In genomic region chr20:57662313-57663240, GRCh38 we compare ENCODE assay signal across 15 cellular contexts. TPM values are rescaled to one million over a fixed set of nuclear protein-coding genes. Genes with fewer than 3 reads are reported as not detected.
DNase-seq lines count a peak whose midpoint lies in the region; ATAC-seq and TF ChIP-seq lines count a peak whose summit lies in the region.
"Had no signal": no experiment of that assay in that cellular context is flagged by ENCODE, and none has a peak within 500 bp of the region (broad histone marks: within the 10 kb centered on the region; RNA-seq: fewer than 3 reads in every experiment).

No MANE protein-coding gene starts in this region.

- WGBS in prostate gland = 78% methylated on average over 22 of the region's 28 CpGs

- peaks cover 32% of the 10 kb centered on the region for H3K4me1 Mint-ChIP-seq in GM23338

- H3K9me3 Mint-ChIP-seq in GM23338 = no peaks in the 10 kb centered on the region; the same call in 2 of the 3 replicates

- H3K36me3 Mint-ChIP-seq in GM23338 (ENCODE audit: low read depth) = peaks cover 16% of the 10 kb centered on the region
- H3K36me3 Mint-ChIP-seq: activated CD8-positive, alpha-beta memory T cell treated with anti-CD3 and anti-CD28 coated beads, Interleukin-2, amount 10 ng/mL, durations not matched to agents 7 days and 5 days had no signal

- DNase-seq in GM23338 (ENCODE audit: low spot score) = no peak
- peak; percentile 63 for DNase-seq in cardiac septum (ENCODE audit: low spot score)
- DNase-seq in prostate gland (ENCODE audit: low spot score) = no peak
- no peak for DNase-seq in DMS153 (lab: John Stamatoyannopoulos, UW)
- no peak for DNase-seq in NCI-H345 (lab: John Stamatoyannopoulos, UW)
- no peak for DNase-seq in retina
- DNase-seq: activated CD8-positive, alpha-beta memory T cell treated with anti-CD3 and anti-CD28 coated beads, Interleukin-2, amount 10 ng/mL, durations not matched to agents 7 days and 5 days; NCI-H1105; NCI-H524 treated with DMSO at 0.1 percent for 48 hours; stimulated activated CD4-positive, alpha-beta T cell treated with anti-CD3 and anti-CD28 coated beads, Interleukin-4, amount 100 ng/mL, for 24 hours; stimulated activated naive CD4-positive, alpha-beta T cell; T-helper 9 cell had no signal

- H3K27me3 Mint-ChIP-seq in GM23338 (ENCODE audit: insufficient read depth, low read depth, poor library complexity) = peaks cover 18% of the 10 kb centered on the region

- peaks cover 0 to 18% (median 0%) of the 10 kb centered on the region in 11 experiments; a peak in 7 of 22 replicates for H3K36me3 ChIP-seq in BLaER1 treated with 17β-estradiol and CSF1 and Interleukin-3, amounts not matched to agents 10 nM and 100 nM
- no peaks in the 10 kb centered on the region for H3K36me3 ChIP-seq in GM23338 (ENCODE audit: insufficient read depth)
- H3K36me3 ChIP-seq in prostate gland = peaks cover 0 to 10% of the 10 kb centered on the region in 2 donors

- H3K4me3 ChIP-seq in BLaER1 treated with 17β-estradiol and CSF1 and Interleukin-3, amounts not matched to agents 10 nM and 100 nM = no peak overlapping the region
- H3K4me3 ChIP-seq in GM23338 = no peak overlapping the region
- H3K4me3 ChIP-seq in prostate gland = no peak overlapping the region
- H3K4me3 ChIP-seq: mucosa of descending colon had no signal

- no peaks in the 10 kb centered on the region for H3F3A ChIP-seq in GM23338 (replicated peaks; ENCODE audit: low read depth)

- H2AFZ ChIP-seq in GM23338 = no peak overlapping the region

- H3K4me1 ChIP-seq in BLaER1 treated with 17β-estradiol and CSF1 and Interleukin-3, amounts not matched to agents 10 nM and 100 nM = peaks cover 7 to 100% (median 97%) of the 10 kb centered on the region in 10 experiments; a peak in 18 of 20 replicates
- H3K4me1 ChIP-seq in GM23338 (ENCODE audit: insufficient read depth) = peaks cover 6% of the 10 kb centered on the region; the same call in 1 of the 2 replicates
- peaks cover 41% of the 10 kb centered on the region for H3K4me1 ChIP-seq in prostate gland (replicated peaks)

- H3K27ac Mint-ChIP-seq in GM23338 = peak overlapping the region; percentile 85
- H3K27ac Mint-ChIP-seq: activated CD8-positive, alpha-beta memory T cell treated with anti-CD3 and anti-CD28 coated beads, Interleukin-2, amount 10 ng/mL, durations not matched to agents 7 days and 5 days had no signal

- H3K27ac ChIP-seq in BLaER1 treated with 17β-estradiol and CSF1 and Interleukin-3, amounts not matched to agents 10 nM and 100 nM = peak overlapping the region in 4 of 11 experiments; percentile 4 to 36 (median 10); a peak in 4 of 22 replicates
- no peak overlapping the region for H3K27ac ChIP-seq in GM23338 (ENCODE audit: low read depth)
- H3K27ac ChIP-seq in prostate gland = peak overlapping the region; percentile 49 to 73

- no peak overlapping the region for H3K4me3 Mint-ChIP-seq in GM23338
- H3K4me3 Mint-ChIP-seq: activated CD8-positive, alpha-beta memory T cell treated with anti-CD3 and anti-CD28 coated beads, Interleukin-2, amount 10 ng/mL, durations not matched to agents 7 days and 5 days had no signal

- no peaks in the 10 kb centered on the region for H3K9me3 ChIP-seq in BLaER1 treated with 17β-estradiol and CSF1 and Interleukin-3, amounts not matched to agents 10 nM and 100 nM (replicated peaks in 1 of 11)
- no peaks in the 10 kb centered on the region for H3K9me3 ChIP-seq in prostate gland
- H3K9me3 ChIP-seq: mucosa of descending colon had no signal

- H3K4me2 ChIP-seq in BLaER1 treated with 17β-estradiol and CSF1 and Interleukin-3, amounts not matched to agents 10 nM and 100 nM = peak overlapping the region in 9 of 11 experiments; percentile 15 to 93 (median 74); a peak in 16 of 22 replicates
- H3K4me2 ChIP-seq in GM23338 = no peak overlapping the region

- no peaks in the 10 kb centered on the region for H3K9me2 ChIP-seq in GM23338 (ENCODE audit: insufficient read depth)

- peaks cover 59% of the 10 kb centered on the region for H3K79me2 ChIP-seq in GM23338 (replicated peaks; ENCODE audit: insufficient read depth)

- TF ChIP-seq CTCF in GM23338 (conservative IDR thresholded peaks at IDR 0.05; ENCODE audit: low read depth in 2 of 2) (no peak), prostate gland (IDR thresholded peaks at IDR 0.05) (no peak)

- H3K27me3 ChIP-seq in BLaER1 treated with 17β-estradiol and CSF1 and Interleukin-3, amounts not matched to agents 10 nM and 100 nM = peaks cover 0 to 6% (median 0%) of the 10 kb centered on the region in 11 experiments; a peak in 2 of 22 replicates
- H3K27me3 ChIP-seq in GM23338 (ENCODE audit: insufficient read depth) = no peaks in the 10 kb centered on the region
- no peaks in the 10 kb centered on the region for H3K27me3 ChIP-seq in prostate gland (replicated peaks; ENCODE audit: insufficient read depth)

- intact Hi-C loops in cardiac septum (cut with DNase I) (no loop called here), prostate gland (cut with DNase I) (no loop called here)

- H3K9ac ChIP-seq in BLaER1 treated with 17β-estradiol and CSF1 and Interleukin-3, amounts not matched to agents 10 nM and 100 nM = peak overlapping the region in 4 of 11 experiments; percentile 41 to 61 (median 44); a peak in 5 of 22 replicates

- peaks cover 0 to 100% (median 70%) of the 10 kb centered on the region in 11 experiments; a peak in 14 of 22 replicates for H4K20me1 ChIP-seq in BLaER1 treated with 17β-estradiol and CSF1 and Interleukin-3, amounts not matched to agents 10 nM and 100 nM
- H4K20me1 ChIP-seq in GM23338 (replicated peaks; ENCODE audit: insufficient read depth) = peaks cover 16% of the 10 kb centered on the region; the same call in 1 of the 2 replicates

- ATAC-seq in GM23338 = peak; percentile 80
- ATAC-seq: activated CD8-positive, alpha-beta memory T cell treated with anti-CD3 and anti-CD28 coated beads, Interleukin-2, amount 10 ng/mL, durations not matched to agents 7 days and 5 days; mucosa of descending colon had no signal

- no peak for TF ChIP-seq POLR2A in prostate gland (IDR thresholded peaks at IDR 0.05)

TF ChIP-seq in GM23338, 12 proteins besides CTCF, POLR2A, EP300 and RAD21:
- no peak for TF ChIP-seq NANOG (IDR thresholded peaks at IDR 0.05; ENCODE audit: borderline replicate concordance)
- no peak for TF ChIP-seq CREB1 (CRISPR knock-in tag; IDR thresholded peaks at IDR 0.05; ENCODE audit: low read depth)
- TF ChIP-seq REST (IDR thresholded peaks at IDR 0.05; ENCODE audit: unreplicated experiment) = no peak
- no peak for TF ChIP-seq EZH2 (IDR thresholded peaks at IDR 0.05; ENCODE audit: low read depth, unreplicated experiment)
- TF ChIP-seq STAT1 (IDR thresholded peaks at IDR 0.05; ENCODE audit: unreplicated experiment) = no peak
- 0 out of 2 replicates have a peak, but pooled peaks have one; percentile 17 for TF ChIP-seq POLR2AphosphoS5 (IDR thresholded peaks at IDR 0.05; ENCODE audit: low read depth)
- no peak for TF ChIP-seq EZH2phosphoT487 (IDR thresholded peaks at IDR 0.05; ENCODE audit: unreplicated experiment)
- no peak for TF ChIP-seq ETS1 (IDR thresholded peaks at IDR 0.05)

RNA-seq across cellular contexts. Expression of gene ZBP1, which starts 42.4 kb away (rescaled TPM):
- total RNA-seq in GM23338 (2014; rRNA removed; shearing (Covaris generic)) = not detected in 2 replicates
- not detected in 2 replicates for polyA plus RNA-seq in GM23338 (2016; fragmentation: Nextera tagmentation; extraction: Ambion mirVana)
- total RNA-seq in cardiac septum = 0.43 TPM
- total RNA-seq in prostate gland = 1 to 10 TPM in 1 of 2 donors, under 1 TPM in 1; 0.14 to 8.9 TPM
- total RNA-seq: RPMI7951 had no signal

RNA-seq across cellular contexts. Expression of gene PMEPA1, which starts 47.2 kb away (rescaled TPM):
- total RNA-seq in GM23338 (2014; rRNA removed; shearing (Covaris generic)) = 7.3 and 8.9 TPM in 2 replicates
- 13.5 and 15.4 TPM in 2 replicates for polyA plus RNA-seq in GM23338 (2016; fragmentation: Nextera tagmentation; extraction: Ambion mirVana)
- total RNA-seq in cardiac septum (34.8 TPM), prostate gland (100 to 1,000 TPM in 1 of 2 donors, 10 to 100 TPM in 1; 96.5 to 245 TPM)
